28 cellular contexts compared by ENCODE assay signal in the genomic region with DNA sequence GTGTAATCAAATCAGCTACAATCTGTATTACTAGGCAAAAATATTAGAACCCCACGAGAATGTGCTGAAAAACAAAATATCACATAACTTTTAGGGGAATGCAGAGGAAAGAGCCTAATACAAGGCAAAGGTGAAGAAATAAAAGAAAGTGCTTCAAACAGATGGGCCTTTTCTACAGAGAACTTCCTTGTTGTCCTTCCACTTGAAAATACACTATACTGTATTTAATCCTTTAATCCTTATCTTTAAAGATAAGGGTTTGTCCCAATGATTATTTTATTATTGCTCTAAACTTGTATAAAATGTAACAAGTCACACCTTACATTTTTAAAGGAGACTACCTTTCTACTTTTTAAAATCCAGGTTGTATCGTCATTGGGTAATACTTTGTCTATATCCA.
"Had no signal": no experiment of that assay in that cellular context is flagged by ENCODE, and none has a peak within 500 bp of the region (broad histone marks: within the 10 kb centered on the region; RNA-seq: fewer than 3 reads in every experiment).

No MANE protein-coding gene starts in this region.

- DNase-seq: activated CD4-positive, alpha-beta memory T cell treated with anti-CD3 and anti-CD28 coated beads, Interleukin-2, amount 10 ng/mL, durations not matched to agents 7 days and 5 days; activated CD4-positive, alpha-beta T cell treated with anti-CD3 and anti-CD28 coated beads for 1 hour; activated CD4-positive, alpha-beta T cell treated with anti-CD3 and anti-CD28 coated beads for 48 hours; activated CD4-positive, CD25-positive, alpha-beta regulatory T cell; activated effector memory CD4-positive, alpha-beta T cell treated with anti-CD3 and anti-CD28 coated beads, Interleukin-2, amount 50 U/mL, for 16 hours; activated naive CD4-positive, alpha-beta T cell; activated naive CD4-positive, alpha-beta T cell treated with anti-CD3 and anti-CD28 coated beads, Interleukin-2, amount 50 U/mL, for 16 hours; activated naive CD8-positive, alpha-beta T cell treated with anti-CD3 and anti-CD28 coated beads for 36 hours; activated T-cell treated with anti-CD3 and anti-CD28 coated beads, Interleukin-2, amount 50 U/mL, for 1 hour; activated T-cell treated with anti-CD3 and anti-CD28 coated beads, Interleukin-2, amount 50 U/mL, for 72 hours; amniotic stem cell; aorta; MM.1S; MV-4-11; NCI-H1092; NCI-H1436 treated with DMSO at 0.1 percent for 48 hours; NCI-H1694 treated with DMSO at 0.1 percent for 48 hours; NCI-H2029; NCI-H345; NCI-H524 treated with DMSO at 0.1 percent for 48 hours; NK-92 treated with Interleukin-12 subunit alpha and Interleukin-12 subunit beta, amount 100 ng/mL, for 24 hours; PC-9; Right ventricle myocardium superior; T1000; WERI-Rb-1 had no signal

- H3K27ac ChIP-seq: cardiac muscle cell, PC-9, SK-N-MC, WERI-Rb-1 had no signal

- ATAC-seq: activated T-cell treated with anti-CD3 and anti-CD28 coated beads, Interleukin-2, amount 50 U/mL, for 72 hours; activated T-helper 17 cell treated with anti-CD3 and anti-CD28 coated beads, Interleukin-2, amount 50 U/mL, for 72 hours had no signal

- H3K4me3 ChIP-seq: cardiac muscle cell, PC-9, SK-N-MC had no signal

- H3K27me3 ChIP-seq: cardiac muscle cell had no signal

- H3K36me3 ChIP-seq: cardiac muscle cell, WERI-Rb-1 had no signal
